Comparison of ENCODE assay signal across 21 cellular contexts in genomic region chr12:3101309-3102022, GRCh38. TPM values are rescaled to one million over a fixed set of nuclear protein-coding genes. Genes with fewer than 3 reads are reported as not detected.
A peak's percentile ranks its signal among the peaks of the same experiment; 100 is the strongest.
DNase-seq lines count a peak whose midpoint lies in the region; ATAC-seq, FAIRE-seq and TF ChIP-seq lines count a peak whose summit lies in the region.
"Had no signal": no experiment of that assay in that cellular context is flagged by ENCODE, and none has a peak within 500 bp of the region (broad histone marks: within the 10 kb centered on the region; RNA-seq: fewer than 3 reads in every experiment).

No MANE protein-coding gene starts in this region.

- H3K27ac Mint-ChIP-seq in activated T-helper 2 cell treated with anti-CD3 and anti-CD28 coated beads, Interferon-gamma antibody, Interleukin-2, Interleukin-4, amounts not matched to agents 10 μg/mL and 5 μg/mL and 100 μg/mL, durations not matched to agents 14 hours and 24 hours and 36 hours, result no peak overlapping the region
- H3K27ac Mint-ChIP-seq: activated CD8-positive, alpha-beta memory T cell treated with anti-CD3 and anti-CD28 coated beads, Interleukin-2, amount 10 ng/mL, durations not matched to agents 7 days and 5 days; CD8-positive, alpha-beta T cell; stimulated activated memory B cell treated with anti-CD40 and anti-IgM and Interleukin-4, amounts not matched to agents 10 μg/mL and 1 μg/mL and 100 μg/mL, for 72 hours; T-helper 1 cell treated with Interleukin-12 subunit alpha and Interleukin-12 subunit beta and Interleukin-4 antibody, amounts not matched to agents 30 μg/mL and 1 μg/mL, for 36 hours had no signal

- intact Hi-C loops in Right ventricle myocardium superior (cut with DNase I), result no loop called here
- intact Hi-C loops in mammary epithelial cell (cut with micrococcal nuclease), result no loop called here
- intact Hi-C loops in kidney (cut with DNase I), result no loop called here
- intact Hi-C loops in activated T-helper 2 cell treated with anti-CD3 and anti-CD28 coated beads, Interferon-gamma antibody, Interleukin-2, Interleukin-4, amounts not matched to agents 10 μg/mL and 5 μg/mL and 100 μg/mL, durations not matched to agents 14 hours and 24 hours and 36 hours (cut with micrococcal nuclease), result no loop called here

- TF ChIP-seq CTCF in right atrium auricular region (IDR thresholded peaks at IDR 0.05) (no peak), mammary epithelial cell (conservative IDR thresholded peaks at IDR 0.05 in 1 of 2, IDR thresholded peaks at IDR 0.05 in 1 of 2; ENCODE audit: extremely low read depth in 1 of 2, insufficient read depth in 1 of 2, low read depth in 1 of 2, low read length in 2 of 2) (peak in 1 of 2 donors; percentile 1), kidney (IDR thresholded peaks at IDR 0.05; ENCODE audit: borderline replicate concordance, extremely low read depth, insufficient read depth) (no peak), smooth muscle cell (IDR thresholded peaks at IDR 0.05; ENCODE audit: borderline replicate concordance, insufficient read depth, poor library complexity, severe bottlenecking) (no peak)

- H3K4me3 ChIP-seq in right atrium auricular region (no peak overlapping the region), mammary epithelial cell (replicated peaks in 1 of 3; ENCODE audit: insufficient read depth in 1 of 3, low read depth in 2 of 3, low read length in 3 of 3) (no peak overlapping the region), kidney (ENCODE audit: low read length in 2 of 2) (no peak overlapping the region), smooth muscle cell (no peak overlapping the region)
- H3K4me3 ChIP-seq: ascending aorta had no signal

- H3K4me3 Mint-ChIP-seq in activated T-helper 2 cell treated with anti-CD3 and anti-CD28 coated beads, Interferon-gamma antibody, Interleukin-2, Interleukin-4, amounts not matched to agents 10 μg/mL and 5 μg/mL and 100 μg/mL, durations not matched to agents 14 hours and 24 hours and 36 hours (ENCODE audit: low read depth), result no peak overlapping the region
- H3K4me3 Mint-ChIP-seq: activated CD8-positive, alpha-beta memory T cell treated with anti-CD3 and anti-CD28 coated beads, Interleukin-2, amount 10 ng/mL, durations not matched to agents 7 days and 5 days; CD8-positive, alpha-beta T cell; stimulated activated memory B cell treated with anti-CD40 and anti-IgM and Interleukin-4, amounts not matched to agents 10 μg/mL and 1 μg/mL and 100 μg/mL, for 72 hours; T-helper 1 cell treated with Interleukin-12 subunit alpha and Interleukin-12 subunit beta and Interleukin-4 antibody, amounts not matched to agents 30 μg/mL and 1 μg/mL, for 36 hours had no signal

- H3F3A ChIP-seq in smooth muscle cell (ENCODE audit: low read depth), result peaks cover 18% of the 10 kb centered on the region

- H3K4me1 Mint-ChIP-seq in activated T-helper 2 cell treated with anti-CD3 and anti-CD28 coated beads, Interferon-gamma antibody, Interleukin-2, Interleukin-4, amounts not matched to agents 10 μg/mL and 5 μg/mL and 100 μg/mL, durations not matched to agents 14 hours and 24 hours and 36 hours (ENCODE audit: low read depth), result no peaks in the 10 kb centered on the region

- no peaks in the 10 kb centered on the region for H4K20me1 ChIP-seq in mammary epithelial cell (ENCODE audit: insufficient read depth, low read length)
- H4K20me1 ChIP-seq in smooth muscle cell (ENCODE audit: low read depth), result peaks cover 51% of the 10 kb centered on the region

- H3K4me2 ChIP-seq in mammary epithelial cell (ENCODE audit: insufficient read depth, low read depth, low read length) (peak overlapping the region; percentile 43), smooth muscle cell (no peak overlapping the region)

- no peak for FAIRE-seq in kidney (lab: Jason Lieb, UNC)

- no peaks in the 10 kb centered on the region for H3K36me3 Mint-ChIP-seq in activated T-helper 2 cell treated with anti-CD3 and anti-CD28 coated beads, Interferon-gamma antibody, Interleukin-2, Interleukin-4, amounts not matched to agents 10 μg/mL and 5 μg/mL and 100 μg/mL, durations not matched to agents 14 hours and 24 hours and 36 hours (ENCODE audit: low read depth)
- H3K36me3 Mint-ChIP-seq: activated CD8-positive, alpha-beta memory T cell treated with anti-CD3 and anti-CD28 coated beads, Interleukin-2, amount 10 ng/mL, durations not matched to agents 7 days and 5 days; CD8-positive, alpha-beta T cell had no signal

- H2AFZ ChIP-seq in mammary epithelial cell (ENCODE audit: low read depth, low read length), result peak overlapping the region; percentile 32
- H2AFZ ChIP-seq in smooth muscle cell (ENCODE audit: low read depth), result no peak overlapping the region

- ATAC-seq in Right ventricle myocardium superior (ENCODE audit: poor library complexity), result no peak
- ATAC-seq in GM19351 (IDR thresholded peaks at IDR 0.05; ENCODE audit: unreplicated experiment), result no peak
- ATAC-seq: activated CD8-positive, alpha-beta memory T cell treated with anti-CD3 and anti-CD28 coated beads, Interleukin-2, amount 10 ng/mL, durations not matched to agents 7 days and 5 days; CD8-positive, alpha-beta T cell; left colon; stimulated activated memory B cell treated with anti-CD40 and anti-IgM and Interleukin-4, amounts not matched to agents 10 μg/mL and 1 μg/mL and 100 μg/mL, for 72 hours had no signal

- in situ Hi-C loops in mammary epithelial cell (cut with MboI; ENCODE audit: low sequenced_read_pairs in 2 of 2), result no loop called here

- H3K9ac ChIP-seq in mammary epithelial cell (ENCODE audit: insufficient read depth, low read length) (no peak overlapping the region), kidney (ENCODE audit: low read length in 2 of 2) (no peak overlapping the region), smooth muscle cell (ENCODE audit: low read depth) (no peak overlapping the region)

- H3K4me1 ChIP-seq in right atrium auricular region (peaks cover 0 to 86% of the 10 kb centered on the region in 2 donors), mammary epithelial cell (ENCODE audit: insufficient read depth, low read length) (peaks cover 36% of the 10 kb centered on the region), kidney (ENCODE audit: control insufficient read depth in 1 of 2, insufficient read depth in 1 of 2, low read depth in 1 of 2, low read length in 2 of 2) (peaks cover 64 to 76% of the 10 kb centered on the region in 2 donors), smooth muscle cell (ENCODE audit: low read depth) (peaks cover 32% of the 10 kb centered on the region)

- CTCF ChIA-PET in mammary epithelial cell (lab: Charles Lee; ENCODE audit: low non-redundant PET), result no interaction called here

- H3K9me3 ChIP-seq in right atrium auricular region (no peaks in the 10 kb centered on the region), mammary epithelial cell (replicated peaks; ENCODE audit: insufficient read depth, low read length) (no peaks in the 10 kb centered on the region), kidney (ENCODE audit: control insufficient read depth in 1 of 2, low read length in 2 of 2) (no peaks in the 10 kb centered on the region), smooth muscle cell (replicated peaks; ENCODE audit: low read depth) (no peaks in the 10 kb centered on the region)
- H3K9me3 ChIP-seq: ascending aorta had no signal

- H3K36me3 ChIP-seq in right atrium auricular region, result no peaks in the 10 kb centered on the region
- H3K36me3 ChIP-seq in mammary epithelial cell (ENCODE audit: insufficient read depth, low read length), result peaks cover 2% of the 10 kb centered on the region
- peaks cover 0 to 4% of the 10 kb centered on the region in 2 donors for H3K36me3 ChIP-seq in kidney (ENCODE audit: control insufficient read depth in 1 of 2, insufficient read depth in 2 of 2, low read length in 2 of 2)
- no peaks in the 10 kb centered on the region for H3K36me3 ChIP-seq in smooth muscle cell (ENCODE audit: low read depth)
- H3K36me3 ChIP-seq: ascending aorta had no signal

- no peaks in the 10 kb centered on the region for H3K27me3 Mint-ChIP-seq in activated T-helper 2 cell treated with anti-CD3 and anti-CD28 coated beads, Interferon-gamma antibody, Interleukin-2, Interleukin-4, amounts not matched to agents 10 μg/mL and 5 μg/mL and 100 μg/mL, durations not matched to agents 14 hours and 24 hours and 36 hours (ENCODE audit: low read depth)

- H3K27ac ChIP-seq in right atrium auricular region (peak overlapping the region; percentile 26 to 46), mammary epithelial cell (ENCODE audit: insufficient read depth, low read depth, low read length) (peak overlapping the region; percentile 50), kidney (ENCODE audit: low read depth in 2 of 2, low read length in 2 of 2) (peak overlapping the region; percentile 9 to 18), smooth muscle cell (ENCODE audit: low read depth) (no peak overlapping the region)
- H3K27ac ChIP-seq: ascending aorta had no signal

- BruUV-seq in mammary epithelial cell (replicated peaks; lab: Mats Ljungman, UMichigan), result no TSS peak

- 25% methylated on average over 10 of the region's 10 CpGs for WGBS in mammary epithelial cell (ENCODE audit: low coverage, missing lambda C conversion rate)
- 92% methylated on average over 10 of the region's 10 CpGs for WGBS in smooth muscle cell (ENCODE audit: low lambda C conversion rate)

- dilution Hi-C loops in mammary epithelial cell (cut with HindIII; ENCODE audit: low sequenced_read_pairs), result no loop called here

- H3K27me3 ChIP-seq in right atrium auricular region (no peaks in the 10 kb centered on the region), mammary epithelial cell (ENCODE audit: insufficient read depth, low read length) (no peaks in the 10 kb centered on the region), smooth muscle cell (ENCODE audit: low read depth) (no peaks in the 10 kb centered on the region)
- H3K27me3 ChIP-seq: ascending aorta had no signal

- DNase-seq in right atrium auricular region (ENCODE audit: low spot score) (no peak), Right ventricle myocardium superior (no peak), mammary epithelial cell (peak; percentile 88), kidney (no peak), smooth muscle cell (lab: John Stamatoyannopoulos, UW; ENCODE audit: unreplicated experiment) (no peak)
- no peak for DNase-seq in activated CD4-positive, CD25-positive, alpha-beta regulatory T cell (lab: John Stamatoyannopoulos, UW)
- DNase-seq in activated T-helper 2 cell treated with anti-CD3 and anti-CD28 coated beads, Interferon-gamma antibody, Interleukin-2, Interleukin-4, amounts not matched to agents 10 μg/mL and 5 μg/mL and 100 μg/mL, durations not matched to agents 14 hours and 24 hours and 36 hours (ENCODE audit: low spot score), result no peak
- DNase-seq: activated CD8-positive, alpha-beta memory T cell treated with anti-CD3 and anti-CD28 coated beads, Interleukin-2, amount 10 ng/mL, durations not matched to agents 7 days and 5 days; activated gamma-delta T cell; CD8-positive, alpha-beta T cell; dermis blood vessel endothelial cell; erythroblast; hypothalamus; Karpas-422; left colon; NCI-H1417; NCI-H2171 treated with DMSO at 0.1 percent for 48 hours had no signal

- peaks cover 18% of the 10 kb centered on the region for H3K9me3 Mint-ChIP-seq in activated T-helper 2 cell treated with anti-CD3 and anti-CD28 coated beads, Interferon-gamma antibody, Interleukin-2, Interleukin-4, amounts not matched to agents 10 μg/mL and 5 μg/mL and 100 μg/mL, durations not matched to agents 14 hours and 24 hours and 36 hours

- peaks cover 75% of the 10 kb centered on the region for H3K79me2 ChIP-seq in mammary epithelial cell (ENCODE audit: insufficient read depth, low read length)
- peaks cover 32% of the 10 kb centered on the region for H3K79me2 ChIP-seq in smooth muscle cell (ENCODE audit: low read depth)

RNA-seq across cellular contexts. Expression of gene TSPAN9, which starts 24.3 kb away (rescaled TPM):
- total RNA-seq in right atrium auricular region (100 to 1,000 TPM; 103 to 185 TPM), Right ventricle myocardium superior (156 TPM), mammary epithelial cell (10 to 100 TPM; 29.2 to 30.3 TPM), kidney (81.6 TPM), smooth muscle cell (29.8 and 46.9 TPM in 2 replicates)
- polyA plus RNA-seq in mammary epithelial cell (38.7 TPM), kidney (ENCODE audit: insufficient read depth, low read depth, low replicate concordance) (62.4 TPM), smooth muscle cell (14.4 and 17.7 TPM in 2 replicates)
- polyA minus RNA-seq in mammary epithelial cell, result 40.7 TPM
- 0.18 and 0.48 TPM in 2 replicates for total RNA-seq in activated T-helper 2 cell treated with anti-CD3 and anti-CD28 coated beads, Interferon-gamma antibody, Interleukin-2, Interleukin-4, amounts not matched to agents 10 μg/mL and 5 μg/mL and 100 μg/mL, durations not matched to agents 14 hours and 24 hours and 36 hours
- total RNA-seq: activated CD8-positive, alpha-beta memory T cell treated with anti-CD3 and anti-CD28 coated beads, Interleukin-2, amount 10 ng/mL, durations not matched to agents 7 days and 5 days had no signal

Comparison
In these comparisons a context has a peak if more than half of its experiments do, and no peak if none do; other contexts are left out.
1. RNA of gene TSPAN9, which starts 24.3 kb away (total RNA-seq): 103 to 185 TPM in right atrium auricular region, 156 TPM in Right ventricle myocardium superior (single experiment), 81.6 TPM in kidney (single experiment), 29.2 to 30.3 TPM in mammary epithelial cell and 29.8 to 46.9 TPM in smooth muscle cell; 0.18 to 0.48 TPM in activated T-helper 2 cell treated with anti-CD3 and anti-CD28 coated beads, Interferon-gamma antibody, Interleukin-2, Interleukin-4, amounts not matched to agents 10 μg/mL and 5 μg/mL and 100 μg/mL, durations not matched to agents 14 hours and 24 hours and 36 hours; every median in the first group is over 10 times any median in the second.